20 cellular contexts compared by ENCODE assay signal in genomic region chr9:113278840-113279239, GRCh38. TPM values are rescaled to one million over a fixed set of nuclear protein-coding genes. Genes with fewer than 3 reads are reported as not detected.
"Had no signal": no experiment of that assay in that cellular context is flagged by ENCODE, and none has a peak within 500 bp of the region (broad histone marks: within the 10 kb centered on the region; RNA-seq: fewer than 3 reads in every experiment).

No MANE protein-coding gene starts in this region.

- H3K27me3 Mint-ChIP-seq: progenitor cell of endocrine pancreas had no signal

- DNase-seq: activated CD4-positive, alpha-beta T cell treated with anti-CD3 and anti-CD28 coated beads, Interleukin-2, amount 50 U/mL, for 1 hour; activated naive CD4-positive, alpha-beta T cell treated with anti-CD3 and anti-CD28 coated beads, Interleukin-2, amount 50 U/mL, for 16 hours; amygdala; body of pancreas; caudate nucleus; left colon; lower lobe of right lung; nucleus accumbens; right cardiac atrium; stimulated activated CD4-positive, alpha-beta T cell treated with anti-CD3 and anti-CD28 coated beads, Interleukin-4, amount 100 ng/mL, for 24 hours; stimulated activated naive CD4-positive, alpha-beta T cell treated with Interleukin-2 at 50 U/mL for 16 hours; substantia nigra; T-helper 2 cell; uterus had no signal

- H3K27ac Mint-ChIP-seq: progenitor cell of endocrine pancreas had no signal

- H3K9me3 ChIP-seq: body of pancreas, lower lobe of right lung, tibial nerve, uterus had no signal

- H3K4me3 ChIP-seq: body of pancreas, coronary artery, lower lobe of right lung, skin epidermis, tibial nerve, uterus had no signal

- H3K36me3 ChIP-seq: uterus had no signal

- ATAC-seq: activated CD4-positive, CD25-positive, alpha-beta regulatory T cell treated with anti-CD3 and anti-CD28 coated beads, Interleukin-2, amount 50 U/mL, for 24 hours; body of pancreas; esophagus mucosa; left colon; lower lobe of right lung; right cardiac atrium had no signal

- H3K27me3 ChIP-seq: body of pancreas, tibial nerve, uterus had no signal

RNA-seq across cellular contexts. Expression of gene RNF183, which starts 24.3 kb away (rescaled TPM):
- total RNA-seq: body of pancreas, lower lobe of right lung, right cardiac atrium had no signal
